22 cellular contexts compared by ENCODE assay signal in genomic region chr1:243336163-243336562, GRCh38.
DNase-seq lines count a peak whose midpoint lies in the region; ATAC-seq and TF ChIP-seq lines count a peak whose summit lies in the region.
"Had no signal": no experiment of that assay in that cellular context is flagged by ENCODE, and none has a peak within 500 bp of the region (broad histone marks: within the 10 kb centered on the region; RNA-seq: fewer than 3 reads in every experiment).

No MANE protein-coding gene starts in this region.

- 0 out of 2 replicates have a peak overlapping the region, but pooled peaks have one; percentile 6 for H3K4me2 ChIP-seq in OCI-LY3 (ENCODE audit: low read length)
- H3K4me2 ChIP-seq: A549 had no signal

- peaks cover 3% of the 10 kb centered on the region for H3K36me3 ChIP-seq in OCI-LY3 (replicated peaks; ENCODE audit: low read depth, low read length)

- CTCF ChIA-PET in activated CD4-positive, alpha-beta T cell treated with anti-CD3 and anti-CD28 coated beads, Interleukin-2, amount 10 ng/mL, durations not matched to agents 7 days and 5 days (lab: Charles Lee) = no interaction called here

- H3K27ac ChIP-seq in OCI-LY3 (ENCODE audit: low read length) = no peak overlapping the region
- H3K27ac ChIP-seq: A549, Peyer's patch had no signal

- H3K27me3 ChIP-seq in OCI-LY3 (ENCODE audit: low read depth, low read length) = no peaks in the 10 kb centered on the region
- H3K27me3 ChIP-seq: MG63, Peyer's patch had no signal

- no peaks in the 10 kb centered on the region for H3K27me3 Mint-ChIP-seq in activated CD4-positive, alpha-beta T cell treated with anti-CD3 and anti-CD28 coated beads, Interleukin-2, amount 10 ng/mL, durations not matched to agents 7 days and 5 days
- H3K27me3 Mint-ChIP-seq in memory B cell = no peaks in the 10 kb centered on the region
- H3K27me3 Mint-ChIP-seq: B cell had no signal

- H3K4me3 ChIP-seq in OCI-LY3 (ENCODE audit: low read length) = no peak overlapping the region
- H3K4me3 ChIP-seq: A549, MG63, Peyer's patch had no signal

- peaks cover 30% of the 10 kb centered on the region for H3K36me3 Mint-ChIP-seq in activated CD4-positive, alpha-beta T cell treated with anti-CD3 and anti-CD28 coated beads, Interleukin-2, amount 10 ng/mL, durations not matched to agents 7 days and 5 days (ENCODE audit: low read depth)
- peaks cover 44% of the 10 kb centered on the region for H3K36me3 Mint-ChIP-seq in memory B cell

- H3K9me3 Mint-ChIP-seq in activated CD4-positive, alpha-beta T cell treated with anti-CD3 and anti-CD28 coated beads, Interleukin-2, amount 10 ng/mL, durations not matched to agents 7 days and 5 days = no peaks in the 10 kb centered on the region
- H3K9me3 Mint-ChIP-seq in memory B cell = no peaks in the 10 kb centered on the region

- H4K20me1 ChIP-seq in OCI-LY3 (ENCODE audit: insufficient read depth, low read length) = peaks cover 8% of the 10 kb centered on the region; the same call in 1 of the 2 replicates

- no peak for DNase-seq in activated CD4-positive, alpha-beta T cell treated with anti-CD3 and anti-CD28 coated beads, Interleukin-2, amount 10 ng/mL, durations not matched to agents 7 days and 5 days
- DNase-seq in activated CD4-positive, alpha-beta T cell treated with anti-CD3 and anti-CD28 coated beads for 4 hours = no peak
- DNase-seq in stimulated activated CD4-positive, alpha-beta T cell treated with anti-CD3 and anti-CD28 coated beads, Interleukin-1b, Interleukin-23, amount 100 ng/mL, for 48 hours = peak; percentile 16
- no peak for DNase-seq in stimulated activated CD4-positive, alpha-beta T cell treated with anti-CD3 and anti-CD28 coated beads, Interleukin-2, amount 100 ng/mL, for 48 hours
- no peak for DNase-seq in memory B cell (ENCODE audit: low spot score in 2 of 2)
- no peak for DNase-seq in KG1 (lab: John Stamatoyannopoulos, UW)
- DNase-seq: DMS53; GF-D8; MG63; NCI-H1048; NCI-H1417 treated with DMSO at 0.1 percent for 48 hours; NCI-H187; NCI-H2227 treated with DMSO at 0.1 percent for 48 hours; NCI-H510A; NCI-H774; NK-92 treated with Interleukin-12 subunit alpha and Interleukin-12 subunit beta, amount 100 ng/mL, for 24 hours; Peyer's patch had no signal

- ATAC-seq in memory B cell (ENCODE audit: low read depth) (no peak), HG02763 (IDR thresholded peaks at IDR 0.05; ENCODE audit: unreplicated experiment) (no peak)
- ATAC-seq: A549 had no signal

- peaks cover 3% of the 10 kb centered on the region for H3K4me1 Mint-ChIP-seq in activated CD4-positive, alpha-beta T cell treated with anti-CD3 and anti-CD28 coated beads, Interleukin-2, amount 10 ng/mL, durations not matched to agents 7 days and 5 days
- H3K4me1 Mint-ChIP-seq in memory B cell = no peaks in the 10 kb centered on the region

- H3K9me3 ChIP-seq in OCI-LY3 (ENCODE audit: insufficient read depth, low read length) = no peaks in the 10 kb centered on the region
- H3K9me3 ChIP-seq: A549, MG63, Peyer's patch had no signal

- no peaks in the 10 kb centered on the region for H3K79me2 ChIP-seq in OCI-LY3 (ENCODE audit: low read length)

- H3K4me3 Mint-ChIP-seq in activated CD4-positive, alpha-beta T cell treated with anti-CD3 and anti-CD28 coated beads, Interleukin-2, amount 10 ng/mL, durations not matched to agents 7 days and 5 days = no peak overlapping the region
- no peak overlapping the region for H3K4me3 Mint-ChIP-seq in memory B cell
- H3K4me3 Mint-ChIP-seq: B cell, CD14-positive monocyte had no signal

- H3K4me1 ChIP-seq in OCI-LY3 (ENCODE audit: low read length) = peaks cover 10% of the 10 kb centered on the region
- H3K4me1 ChIP-seq: A549, Peyer's patch had no signal

- TF ChIP-seq CTCF in OCI-LY3 (IDR thresholded peaks at IDR 0.05; ENCODE audit: low read depth, low read length) = no peak

- H2AFZ ChIP-seq in OCI-LY3 (ENCODE audit: low read depth, low read length) = no peak overlapping the region

- POLR2A ChIA-PET in activated CD4-positive, alpha-beta T cell treated with anti-CD3 and anti-CD28 coated beads, Interleukin-2, amount 10 ng/mL, durations not matched to agents 7 days and 5 days (lab: Charles Lee) = no interaction called here

- no peak overlapping the region for H3K9ac ChIP-seq in OCI-LY3 (ENCODE audit: low read length)

- H3K27ac Mint-ChIP-seq in activated CD4-positive, alpha-beta T cell treated with anti-CD3 and anti-CD28 coated beads, Interleukin-2, amount 10 ng/mL, durations not matched to agents 7 days and 5 days = peak overlapping the region; percentile 2
- H3K27ac Mint-ChIP-seq in memory B cell = peak overlapping the region; percentile 14
- H3K27ac Mint-ChIP-seq: B cell had no signal
